In genomic region chr20:14698125-14698524, GRCh38 we compare ENCODE assay signal across 26 cellular contexts.
"Had no signal": no experiment of that assay in that cellular context is flagged by ENCODE, and none has a peak within 500 bp of the region (broad histone marks: within the 10 kb centered on the region; RNA-seq: fewer than 3 reads in every experiment).

No MANE protein-coding gene starts in this region.

- H3K4me3 Mint-ChIP-seq: immature natural killer cell; naive B cell; natural killer cell; stimulated activated effector memory CD8-positive, alpha-beta T cell treated with anti-CD3 and anti-CD28 coated beads, Interleukin-12 subunit alpha, Interleukin-12 subunit beta, amount 100 ng/mL, for 72 hours; stimulated activated naive CD8-positive, alpha-beta T cell treated with anti-CD3 and anti-CD28 coated beads, Interleukin-15, Interleukin-2, amounts not matched to agents 100 ng/mL and 50 ng/mL, for 24 hours; type B pancreatic cell had no signal

- H3K27me3 ChIP-seq: heart left ventricle, ovary, sigmoid colon, suprapubic skin, tibial nerve, uterus had no signal

- H3K36me3 ChIP-seq: heart left ventricle, lower lobe of right lung, ovary, prostate gland, sigmoid colon, suprapubic skin, thoracic aorta, tibial nerve, uterus had no signal

- H3K4me1 Mint-ChIP-seq: immature natural killer cell; naive B cell; natural killer cell; stimulated activated effector memory CD8-positive, alpha-beta T cell treated with anti-CD3 and anti-CD28 coated beads, Interleukin-12 subunit alpha, Interleukin-12 subunit beta, amount 100 ng/mL, for 72 hours had no signal

- H3K4me1 ChIP-seq: heart left ventricle, lower lobe of right lung, prostate gland, uterus had no signal

- H3K27me3 Mint-ChIP-seq: naive B cell; stimulated activated naive CD8-positive, alpha-beta T cell treated with anti-CD3 and anti-CD28 coated beads, Interleukin-15, Interleukin-2, amounts not matched to agents 100 ng/mL and 50 ng/mL, for 24 hours had no signal

- FAIRE-seq: islet of Langerhans had no signal

- H3K9me3 Mint-ChIP-seq: naive B cell had no signal

- H3K27ac Mint-ChIP-seq: immature natural killer cell; naive B cell; natural killer cell; stimulated activated effector memory CD8-positive, alpha-beta T cell treated with anti-CD3 and anti-CD28 coated beads, Interleukin-12 subunit alpha, Interleukin-12 subunit beta, amount 100 ng/mL, for 72 hours; stimulated activated naive CD8-positive, alpha-beta T cell treated with anti-CD3 and anti-CD28 coated beads, Interleukin-15, Interleukin-2, amounts not matched to agents 100 ng/mL and 50 ng/mL, for 24 hours; type B pancreatic cell had no signal

- H3K36me3 Mint-ChIP-seq: immature natural killer cell; naive B cell; stimulated activated effector memory CD8-positive, alpha-beta T cell treated with anti-CD3 and anti-CD28 coated beads, Interleukin-12 subunit alpha, Interleukin-12 subunit beta, amount 100 ng/mL, for 72 hours; type B pancreatic cell had no signal

- DNase-seq: heart left ventricle; hypothalamus; immature natural killer cell; left ventricle myocardium superior; lower lobe of right lung; mammary epithelial cell; mesenchymal stem cell; naive B cell; natural killer cell; ovary; posterior cingulate gyrus; retina; right cardiac atrium; sigmoid colon; stimulated activated CD4-positive, alpha-beta T cell treated with anti-CD3 and anti-CD28 coated beads, Interleukin-1b, Interleukin-23, amount 100 ng/mL, for 48 hours; stimulated activated CD4-positive, alpha-beta T cell treated with anti-CD3 and anti-CD28 coated beads, Interleukin-4, amount 100 ng/mL, for 24 hours; stimulated activated naive CD4-positive, alpha-beta T cell; uterus had no signal

- H3K27ac ChIP-seq: heart left ventricle, lower lobe of right lung, ovary, prostate gland, sigmoid colon, suprapubic skin, thoracic aorta, tibial nerve, uterus had no signal

- H3K4me3 ChIP-seq: heart left ventricle, lower lobe of right lung, ovary, prostate gland, sigmoid colon, suprapubic skin, thoracic aorta, tibial nerve, uterus had no signal

- ATAC-seq: heart left ventricle; left ventricle myocardium superior; lower lobe of right lung; natural killer cell; right cardiac atrium; stimulated activated effector memory CD8-positive, alpha-beta T cell treated with anti-CD3 and anti-CD28 coated beads, Interleukin-12 subunit alpha, Interleukin-12 subunit beta, amount 100 ng/mL, for 72 hours had no signal

- H3K9me3 ChIP-seq: heart left ventricle, lower lobe of right lung, ovary, prostate gland, sigmoid colon, suprapubic skin, thoracic aorta, tibial nerve, uterus had no signal
